ENCODE assay signal across 1 cellular context in the genomic region with DNA sequence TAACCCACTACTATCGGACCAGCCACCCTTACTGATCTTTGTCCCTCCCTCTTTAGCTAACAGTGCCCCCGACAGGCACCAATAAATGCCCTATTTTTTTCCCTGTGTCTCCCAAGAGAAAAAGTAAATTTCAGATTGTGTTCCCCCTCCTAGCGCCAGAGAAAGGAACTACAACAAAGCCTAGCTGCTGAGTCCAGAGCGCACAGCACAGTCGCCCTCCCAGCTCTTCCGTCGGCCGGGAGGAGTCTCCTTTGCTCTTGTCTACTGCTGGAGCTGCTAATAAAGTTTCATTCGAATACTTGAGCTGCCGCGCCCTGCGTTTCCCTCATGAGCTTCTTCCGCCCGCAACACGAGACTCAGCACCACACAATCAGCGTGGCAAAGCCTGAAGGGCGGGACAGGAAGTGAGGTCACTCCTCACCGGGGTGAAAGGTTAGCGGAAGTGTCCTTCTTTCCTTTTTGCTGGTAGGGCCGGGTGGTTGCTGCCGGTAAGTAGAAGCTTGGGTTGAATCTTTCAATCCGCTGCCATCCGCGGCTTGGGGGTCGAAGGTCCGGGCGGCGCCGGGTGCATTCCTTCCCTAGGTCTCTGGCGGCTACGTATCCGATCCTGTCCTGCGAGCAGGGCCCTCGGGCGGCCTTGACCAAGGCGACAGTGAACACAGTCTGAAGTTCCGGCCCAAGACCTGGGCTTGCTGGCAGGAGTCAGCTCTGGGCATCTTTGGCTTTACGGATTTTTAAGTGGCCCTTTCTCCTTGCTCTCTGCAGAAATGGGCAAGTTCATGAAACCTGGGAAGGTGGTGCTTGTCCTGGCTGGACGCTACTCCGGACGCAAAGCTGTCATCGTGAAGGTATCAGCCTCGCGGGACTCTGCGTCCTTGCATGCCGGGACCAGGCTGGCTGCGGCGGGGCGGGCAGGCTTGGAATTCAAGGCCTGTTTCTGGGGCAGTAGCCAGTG.
A peak's percentile ranks its signal among the peaks of the same experiment; 100 is the strongest.
TF ChIP-seq lines count a peak whose summit lies in the region.

Gene RPL27 (plus strand): TSS at position 436 of the 955 bp plus-strand sequence. CDS start 332 bp downstream, at position 768.

TF ChIP-seq in K562, 482 proteins besides CTCF, POLR2A, EP300 and RAD21 (continued from another document and continues in another):
- TF ChIP-seq E2F3 (CRISPR knock-in tag; IDR thresholded peaks at IDR 0.05) (0 out of 2 replicates have a peak, but pooled peaks have one; percentile 28), ZNF121 (CRISPR knock-in tag; conservative IDR thresholded peaks at IDR 0.05) (no peak), CREBBP (IDR thresholded peaks at IDR 0.05; ENCODE audit: low read depth, low read length) (no peak), ZNF592 (IDR thresholded peaks at IDR 0.05) (peak; percentile 9; the same call in 1 of the 2 replicates), ZBTB1 (CRISPR knock-in tag; IDR thresholded peaks at IDR 0.05; ENCODE audit: borderline replicate concordance, low read depth) (no peak), EHMT2 (IDR thresholded peaks at IDR 0.05) (no peak), ZFP30 (CRISPR knock-in tag; IDR thresholded peaks at IDR 0.05; ENCODE audit: borderline replicate concordance) (no peak), ATF1 (CRISPR knock-in tag; IDR thresholded peaks at IDR 0.05) (no peak), ATF1 (tag; IDR thresholded peaks at IDR 0.05) (peak; percentile 98), E2F4 (CRISPR knock-in tag; IDR thresholded peaks at IDR 0.05; ENCODE audit: low read depth) (no peak), SAFB (IDR thresholded peaks at IDR 0.05; ENCODE audit: borderline replicate concordance, low read depth, low read length) (no peak), SRSF1 (IDR thresholded peaks at IDR 0.05; ENCODE audit: low read depth, low read length) (no peak), KDM4B (IDR thresholded peaks at IDR 0.05; ENCODE audit: borderline replicate concordance in 2 of 2, low read depth in 1 of 2) (no peak; a peak in 1 of 4 replicates), IRF1 (CRISPR knock-in tag; IDR thresholded peaks at IDR 0.05; ENCODE audit: borderline replicate concordance) (no peak), HDAC3 (IDR thresholded peaks at IDR 0.05; ENCODE audit: borderline replicate concordance, partially characterized antibody) (no peak), SMC3 (conservative IDR thresholded peaks at IDR 0.05; ENCODE audit: insufficient read depth, low read depth, low read length) (peak; percentile 73; the same call in 1 of the 2 replicates), RHOXF2B (CRISPR knock-in tag; conservative IDR thresholded peaks at IDR 0.05) (no peak), MEIS2 (IDR thresholded peaks at IDR 0.05; ENCODE audit: partially characterized antibody) (peak; percentile 49), HMG20B (CRISPR knock-in tag; IDR thresholded peaks at IDR 0.05) (no peak), ZNF785 (CRISPR knock-in tag; IDR thresholded peaks at IDR 0.05) (no peak), LEF1 (IDR thresholded peaks at IDR 0.05) (peak; percentile 55; the same call in 1 of the 2 replicates), ATF2 (CRISPR knock-in tag; IDR thresholded peaks at IDR 0.05) (no peak), WHSC1 (IDR thresholded peaks at IDR 0.05; ENCODE audit: low read length) (no peak), SP2 (IDR thresholded peaks at IDR 0.05; ENCODE audit: extremely low read depth, low read depth, low read length, poor library complexity, severe bottlenecking) (peak; percentile 37), ZBED1 (IDR thresholded peaks at IDR 0.05) (peak; percentile 34; the same call in 1 of the 2 replicates), ID3 (CRISPR knock-in tag; IDR thresholded peaks at IDR 0.05) (no peak), ID3 (tag; IDR thresholded peaks at IDR 0.05) (no peak), BHLHE40 (IDR thresholded peaks at IDR 0.05; ENCODE audit: low read length) (peak; percentile 96), XRCC5 (IDR thresholded peaks at IDR 0.05; ENCODE audit: low read depth, low read length) (peak; percentile 91), ZNF134 (CRISPR knock-in tag; conservative IDR thresholded peaks at IDR 0.05) (no peak), ZC3H4 (CRISPR knock-in tag; IDR thresholded peaks at IDR 0.05; ENCODE audit: borderline replicate concordance) (no peak), ZNF561 (CRISPR knock-in tag; conservative IDR thresholded peaks at IDR 0.05) (no peak), HNRNPK (IDR thresholded peaks at IDR 0.05; ENCODE audit: low read depth, low read length, poor library complexity, severe bottlenecking) (no peak), MAZ (CRISPR knock-in tag; conservative IDR thresholded peaks at IDR 0.05 in 1 of 2, IDR thresholded peaks at IDR 0.05 in 1 of 2) (peak; percentile 47 to 97; a peak in 3 of 4 replicates), CREM (IDR thresholded peaks at IDR 0.05; ENCODE audit: low read depth) (peak; percentile 96), MBD1 (CRISPR knock-in tag; IDR thresholded peaks at IDR 0.05) (no peak), POLR3G (IDR thresholded peaks at IDR 0.05; ENCODE audit: extremely low read depth, insufficient read length, insufficient replicate concordance) (no peak), ZNF395 (CRISPR knock-in tag; IDR thresholded peaks at IDR 0.05) (peak; percentile 94), ZBTB43 (CRISPR knock-in tag; IDR thresholded peaks at IDR 0.05) (no peak), GABPA (tag; conservative IDR thresholded peaks at IDR 0.05; ENCODE audit: low read depth) (peak; percentile 99), MXI1 (IDR thresholded peaks at IDR 0.05; ENCODE audit: low read depth, low read length) (peak; percentile 92), CC2D1A (IDR thresholded peaks at IDR 0.05) (no peak), ZZZ3 (IDR thresholded peaks at IDR 0.05) (peak; percentile 100), PURB (CRISPR knock-in tag; IDR thresholded peaks at IDR 0.05; ENCODE audit: low read depth) (no peak), ZFX (CRISPR knock-in tag; IDR thresholded peaks at IDR 0.05) (peak; percentile 99), ZNF830 (CRISPR knock-in tag; IDR thresholded peaks at IDR 0.05) (0 out of 2 replicates have a peak, but pooled peaks have one; percentile 46)
- TF ChIP-seq, protein P1, sequence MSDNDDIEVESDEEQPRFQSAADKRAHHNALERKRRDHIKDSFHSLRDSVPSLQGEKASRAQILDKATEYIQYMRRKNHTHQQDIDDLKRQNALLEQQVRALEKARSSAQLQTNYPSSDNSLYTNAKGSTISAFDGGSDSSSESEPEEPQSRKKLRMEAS (CRISPR knock-in tag; IDR thresholded peaks at IDR 0.05), result peak; percentile 93
- TF ChIP-seq, protein P2, sequence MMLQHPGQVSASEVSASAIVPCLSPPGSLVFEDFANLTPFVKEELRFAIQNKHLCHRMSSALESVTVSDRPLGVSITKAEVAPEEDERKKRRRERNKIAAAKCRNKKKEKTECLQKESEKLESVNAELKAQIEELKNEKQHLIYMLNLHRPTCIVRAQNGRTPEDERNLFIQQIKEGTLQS (IDR thresholded peaks at IDR 0.05), result peak; percentile 82
- TF ChIP-seq, protein P2 (CRISPR knock-in tag; conservative IDR thresholded peaks at IDR 0.05), result peak; percentile 95
